1 cellular context compared by ENCODE assay signal in genomic region chr9:131233989-131234388, GRCh38.
TF ChIP-seq lines count a peak whose summit lies in the region.

No MANE protein-coding gene starts in this region.

TF ChIP-seq in IMR-90, 13 proteins besides CTCF, POLR2A, EP300 and RAD21:
- TF ChIP-seq FOS (IDR thresholded peaks at IDR 0.05; ENCODE audit: low read depth, low read length) (no peak), MXI1 (IDR thresholded peaks at IDR 0.05; ENCODE audit: borderline replicate concordance, low read depth, low read length) (no peak), MAFK (IDR thresholded peaks at IDR 0.05; ENCODE audit: low read depth, low read length) (no peak), BHLHE40 (IDR thresholded peaks at IDR 0.05; ENCODE audit: low read depth, low read length) (no peak), CHD1 (IDR thresholded peaks at IDR 0.05; ENCODE audit: low read depth, low read length) (no peak), RCOR1 (IDR thresholded peaks at IDR 0.05; ENCODE audit: insufficient replicate concordance, low read length) (no peak), USF2 (IDR thresholded peaks at IDR 0.05; ENCODE audit: low read depth, low read length) (no peak), SMC3 (IDR thresholded peaks at IDR 0.05; ENCODE audit: low read depth, low read length) (no peak), CEBPB (IDR thresholded peaks at IDR 0.05; ENCODE audit: low read depth, low read length) (no peak), RFX5 (IDR thresholded peaks at IDR 0.05; ENCODE audit: low read depth, low read length) (no peak), NFE2L2 (IDR thresholded peaks at IDR 0.05; ENCODE audit: low read depth, low read length) (no peak), MAZ (IDR thresholded peaks at IDR 0.05; ENCODE audit: borderline replicate concordance, low read depth, low read length) (no peak), ELK1 (IDR thresholded peaks at IDR 0.05; ENCODE audit: borderline replicate concordance, low read depth, low read length) (no peak)
